In genomic region chr12:116759783-116760581, GRCh38 we compare ENCODE assay signal across 9 cellular contexts. TPM values are rescaled to one million over a fixed set of nuclear protein-coding genes. Genes with fewer than 3 reads are reported as not detected.
DNase-seq lines count a peak whose midpoint lies in the region; TF ChIP-seq lines count a peak whose summit lies in the region.
"Had no signal": no experiment of that assay in that cellular context is flagged by ENCODE, and none has a peak within 500 bp of the region (broad histone marks: within the 10 kb centered on the region; RNA-seq: fewer than 3 reads in every experiment).

No MANE protein-coding gene starts in this region.

- peak overlapping the region; percentile 66 for H3K4me3 Mint-ChIP-seq in activated CD4-positive, alpha-beta T cell treated with anti-CD3 and anti-CD28 coated beads, Interleukin-2, amount 10 ng/mL, durations not matched to agents 7 days and 5 days
- peak overlapping the region; percentile 59 for H3K4me3 Mint-ChIP-seq in glutamatergic neuron (ENCODE audit: unreplicated experiment)

- H3K36me3 Mint-ChIP-seq in activated CD4-positive, alpha-beta T cell treated with anti-CD3 and anti-CD28 coated beads, Interleukin-2, amount 10 ng/mL, durations not matched to agents 7 days and 5 days (ENCODE audit: low read depth) = peaks cover 20% of the 10 kb centered on the region
- peaks cover 4% of the 10 kb centered on the region for H3K36me3 Mint-ChIP-seq in glutamatergic neuron (ENCODE audit: unreplicated experiment)

- no peaks in the 10 kb centered on the region for H3K9me3 Mint-ChIP-seq in activated CD4-positive, alpha-beta T cell treated with anti-CD3 and anti-CD28 coated beads, Interleukin-2, amount 10 ng/mL, durations not matched to agents 7 days and 5 days
- peaks cover 2% of the 10 kb centered on the region for H3K9me3 Mint-ChIP-seq in glutamatergic neuron (ENCODE audit: unreplicated experiment)

- no peak overlapping the region for H3K9ac ChIP-seq in HUES48 (ENCODE audit: low read depth, low read length)

- CTCF ChIA-PET in activated CD4-positive, alpha-beta T cell treated with anti-CD3 and anti-CD28 coated beads, Interleukin-2, amount 10 ng/mL, durations not matched to agents 7 days and 5 days (lab: Charles Lee) = interaction anchor here (1.0 to 1.2 kb wide), 4 partner anchors 9 to 56 kb away, joined by 3 read pairs; no protein-coding TSS in a partner anchor

- H3K4me3 ChIP-seq in HUES48 (ENCODE audit: low read depth, low read length) = peak overlapping the region; percentile 24; the same call in 1 of the 2 replicates
- H3K4me3 ChIP-seq: ovary had no signal

- TF ChIP-seq CTCF in glutamatergic neuron (IDR thresholded peaks at IDR 0.05; ENCODE audit: partially characterized antibody, unreplicated experiment) = no peak

- H3K27ac ChIP-seq in HUES48 (ENCODE audit: low read depth, low read length) = no peak overlapping the region
- H3K27ac ChIP-seq: ovary had no signal

- H3K4me1 ChIP-seq in HUES48 (ENCODE audit: control insufficient read depth, insufficient read depth, low read length) = no peaks in the 10 kb centered on the region

- no peaks in the 10 kb centered on the region for H3K9me3 ChIP-seq in HUES48 (ENCODE audit: control insufficient read depth, insufficient read depth, low read length)
- H3K9me3 ChIP-seq: ovary had no signal

- H3K36me3 ChIP-seq in HUES48 (ENCODE audit: control insufficient read depth, insufficient read depth, low read length) = peaks cover 25% of the 10 kb centered on the region
- H3K36me3 ChIP-seq: ovary had no signal

- no peaks in the 10 kb centered on the region for H3K27me3 ChIP-seq in HUES48 (ENCODE audit: control insufficient read depth, insufficient read depth, low read length)
- H3K27me3 ChIP-seq: ovary had no signal

- peak overlapping the region; percentile 44 for H3K27ac Mint-ChIP-seq in activated CD4-positive, alpha-beta T cell treated with anti-CD3 and anti-CD28 coated beads, Interleukin-2, amount 10 ng/mL, durations not matched to agents 7 days and 5 days
- H3K27ac Mint-ChIP-seq in glutamatergic neuron (ENCODE audit: unreplicated experiment) = peak overlapping the region; percentile 28

- H3K4me1 Mint-ChIP-seq in activated CD4-positive, alpha-beta T cell treated with anti-CD3 and anti-CD28 coated beads, Interleukin-2, amount 10 ng/mL, durations not matched to agents 7 days and 5 days = peaks cover 29% of the 10 kb centered on the region
- H3K4me1 Mint-ChIP-seq in glutamatergic neuron (ENCODE audit: low read depth, unreplicated experiment) = peaks cover 2% of the 10 kb centered on the region

- peak; percentile 39 for DNase-seq in activated CD4-positive, alpha-beta T cell treated with anti-CD3 and anti-CD28 coated beads, Interleukin-2, amount 10 ng/mL, durations not matched to agents 7 days and 5 days
- peak; percentile 41 for DNase-seq in glutamatergic neuron
- DNase-seq in stimulated activated CD8-positive, alpha-beta memory T cell treated with anti-CD3 and anti-CD28 coated beads, Interleukin-12 subunit alpha, Interleukin-12 subunit beta, amount 100 ng/mL, for 4 hours (ENCODE audit: low read depth) = peak; percentile 4
- DNase-seq in DMS 273 treated with DMSO at 0.1 percent for 48 hours (lab: John Stamatoyannopoulos, UW) = no peak
- no peak for DNase-seq in DMS79 (lab: John Stamatoyannopoulos, UW)
- DNase-seq in EL = no peak
- DNase-seq: NCI-H510A had no signal

- POLR2A ChIA-PET in activated CD4-positive, alpha-beta T cell treated with anti-CD3 and anti-CD28 coated beads, Interleukin-2, amount 10 ng/mL, durations not matched to agents 7 days and 5 days (lab: Charles Lee) = no interaction called here

- no peaks in the 10 kb centered on the region for H3K27me3 Mint-ChIP-seq in activated CD4-positive, alpha-beta T cell treated with anti-CD3 and anti-CD28 coated beads, Interleukin-2, amount 10 ng/mL, durations not matched to agents 7 days and 5 days
- peaks cover 4% of the 10 kb centered on the region for H3K27me3 Mint-ChIP-seq in glutamatergic neuron (ENCODE audit: unreplicated experiment)

RNA-seq across cellular contexts. Expression of gene RNFT2, which starts 21.9 kb away (rescaled TPM):
- 10 to 100 TPM; 11.7 to 15.1 TPM for total RNA-seq in activated CD4-positive, alpha-beta T cell treated with anti-CD3 and anti-CD28 coated beads, Interleukin-2, amount 10 ng/mL, durations not matched to agents 7 days and 5 days
- total RNA-seq in glutamatergic neuron (ENCODE audit: unreplicated experiment) = 55.8 TPM

RNA-seq across cellular contexts. Expression of gene SPRING1, which starts 22.1 kb away (rescaled TPM):
- 10 to 100 TPM; 28.8 to 31.7 TPM for total RNA-seq in activated CD4-positive, alpha-beta T cell treated with anti-CD3 and anti-CD28 coated beads, Interleukin-2, amount 10 ng/mL, durations not matched to agents 7 days and 5 days
- total RNA-seq in glutamatergic neuron (ENCODE audit: unreplicated experiment) = 40.8 TPM

Comparison
In these comparisons a context has a peak if more than half of its experiments do, and no peak if none do; other contexts are left out.
1. DNase-seq: peak in activated CD4-positive, alpha-beta T cell treated with anti-CD3 and anti-CD28 coated beads, Interleukin-2, amount 10 ng/mL, durations not matched to agents 7 days and 5 days (single experiment), glutamatergic neuron (single experiment) and stimulated activated CD8-positive, alpha-beta memory T cell treated with anti-CD3 and anti-CD28 coated beads, Interleukin-12 subunit alpha, Interleukin-12 subunit beta, amount 100 ng/mL, for 4 hours (single experiment); none in DMS 273 treated with DMSO at 0.1 percent for 48 hours (single experiment), DMS79 (single experiment) and EL (single experiment).